9 cellular contexts compared by ENCODE assay signal in the genomic region with DNA sequence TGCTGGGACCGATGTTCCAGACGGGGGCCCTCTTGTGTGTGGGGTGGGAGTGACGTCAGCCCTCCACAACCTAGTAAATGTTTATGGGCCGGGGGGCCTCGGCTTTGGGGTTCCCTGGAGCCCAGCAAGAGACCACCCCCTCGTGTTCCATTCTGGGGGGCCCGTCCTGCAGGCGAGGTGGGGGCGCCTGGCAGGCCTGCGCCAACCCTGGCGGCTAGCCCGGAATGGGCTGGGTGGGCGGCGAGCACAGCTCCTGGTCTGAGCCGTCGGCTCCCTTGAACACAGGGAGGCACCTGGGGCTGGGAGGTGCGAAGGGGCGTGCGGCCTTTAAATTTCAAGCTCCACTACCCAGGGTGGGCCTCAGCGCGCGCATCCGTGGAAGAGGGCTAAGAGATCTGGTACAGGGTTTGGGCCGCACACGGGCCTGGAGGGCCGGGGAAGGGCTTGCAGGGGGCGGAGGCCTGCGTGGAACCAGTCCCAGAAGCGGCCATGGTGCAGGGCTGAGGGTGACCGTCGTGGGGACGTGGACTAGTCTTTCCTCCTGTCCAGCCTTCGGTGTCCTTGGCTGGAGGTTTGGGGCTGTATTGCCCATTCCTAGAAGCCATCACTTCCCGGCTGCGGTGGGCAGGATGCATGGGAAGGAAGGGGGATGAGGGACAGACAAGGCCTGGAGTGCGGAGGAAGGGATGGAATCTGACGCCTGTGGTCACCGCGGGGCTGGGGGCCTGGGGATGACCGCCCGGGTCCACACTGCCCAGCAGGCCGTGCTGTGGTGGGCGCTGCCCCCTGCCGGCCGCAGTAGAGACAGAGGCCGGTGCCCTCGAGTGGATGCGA. TPM values are rescaled to one million over a fixed set of nuclear protein-coding genes. Genes with fewer than 3 reads are reported as not detected.
DNase-seq lines count a peak whose midpoint lies in the region; ATAC-seq, FAIRE-seq and TF ChIP-seq lines count a peak whose summit lies in the region.
"Had no signal": no experiment of that assay in that cellular context is flagged by ENCODE, and none has a peak within 500 bp of the region (broad histone marks: within the 10 kb centered on the region; RNA-seq: fewer than 3 reads in every experiment).

No MANE protein-coding gene starts in this region.

- in situ Hi-C loops in HepG2 (cut with HindIII; ENCODE audit: extremely low pct_ligation_motif_present, low pct_unique_long_range_greater_than_20kb), result loop anchor here (5.0 kb wide), 2 partner anchors 55 to 85 kb away; a partner anchor contains a TSS

- intact Hi-C loops in HepG2 (cut with micrococcal nuclease; ENCODE audit: unreplicated experiment), result loop anchor here (1.0 to 2.0 kb wide), 3 partner anchors 21 to 88 kb away; a partner anchor contains a TSS

- no peak overlapping the region for H3K4me3 Mint-ChIP-seq in brain

- no peaks in the 10 kb centered on the region for H3K79me2 ChIP-seq in HepG2 (ENCODE audit: insufficient read depth, low read length)

- no TSS peak for BruUV-seq in HepG2 (replicated peaks; lab: Mats Ljungman, UMichigan)

- H3K27ac ChIP-seq in HepG2 (ENCODE audit: extremely low read length, insufficient read depth, low read length), result no peak overlapping the region

- peaks cover 44% of the 10 kb centered on the region for H3K4me1 ChIP-seq in HepG2 (ENCODE audit: insufficient read depth, low read length)

- peaks cover 4% of the 10 kb centered on the region for H3K4me1 Mint-ChIP-seq in brain

- H3K9ac ChIP-seq in HepG2 (ENCODE audit: insufficient read depth, low read depth, low read length), result 0 out of 2 replicates have a peak overlapping the region, but pooled peaks have one; percentile 17

- peaks cover 4% of the 10 kb centered on the region for H3K36me3 Mint-ChIP-seq in brain

- 55% methylated on average over 13 of the region's 48 CpGs for WGBS in HepG2 (ENCODE audit: low lambda C conversion rate)

- peak overlapping the region; percentile 40; the same call in 1 of the 2 replicates for H3K4me2 ChIP-seq in HepG2 (ENCODE audit: low read depth, low read length)

- CTCF ChIA-PET in HepG2 (lab: Yijun Ruan, JAX; ENCODE audit: low intra/inter-chr PET ratio, low total read pairs), result interaction anchor here (1.4 to 3.9 kb wide), 3 partner anchors 69 to 98 kb away, joined by 4 to 71 read pairs (median 5); a partner anchor contains a TSS

- POLR2A ChIA-PET in HepG2 (lab: Yijun Ruan, JAX), result interaction anchor here (1.1 to 2.6 kb wide), 5 partner anchors 12 to 88 kb away, joined by 3 to 9 read pairs (median 7); a partner anchor contains a TSS

- H3K4me3 ChIP-seq in LNCaP clone FGC (ENCODE audit: low read depth, low read length) (no peak overlapping the region), HepG2 (replicated peaks in 1 of 3; ENCODE audit: insufficient read depth in 1 of 3, low read depth in 2 of 3, low read length in 3 of 3) (peak overlapping the region in 1 of 3 experiments; percentile 14; a peak in 1 of 6 replicates)

- TF ChIP-seq RAD21 in HepG2 (CRISPR knock-in tag; IDR thresholded peaks at IDR 0.05), result peak; percentile 98

- TF ChIP-seq POLR2A in HepG2 (IDR thresholded peaks at IDR 0.05; ENCODE audit: insufficient read depth in 1 of 2, low read depth in 2 of 2, low read length in 2 of 2), result peak in 1 of 2 experiments; percentile 68; a peak in 2 of 4 replicates

- peaks cover 0 to 4% (median 0%) of the 10 kb centered on the region in 5 experiments for H3K9me3 Mint-ChIP-seq in brain

- no peaks in the 10 kb centered on the region for H4K20me1 ChIP-seq in HepG2 (ENCODE audit: insufficient read depth, low read length)

- H3K27me3 ChIP-seq in HepG2 (ENCODE audit: control insufficient read depth in 1 of 2, insufficient read depth in 2 of 2, low read length in 2 of 2), result no peaks in the 10 kb centered on the region

- TF ChIP-seq CTCF in LNCaP clone FGC (IDR thresholded peaks at IDR 0.05; ENCODE audit: control insufficient read depth, extremely low read depth, insufficient read depth) (peak; percentile 66), brain (conservative IDR thresholded peaks at IDR 0.05) (peak; percentile 81 to 88), HepG2 (CRISPR knock-in tag; IDR thresholded peaks at IDR 0.05) (peak; percentile 98)

- peak; percentile 81 for ATAC-seq in HepG2
- no peak for ATAC-seq in GM18867 (IDR thresholded peaks at IDR 0.05; ENCODE audit: unreplicated experiment)

- no peak for TF ChIP-seq EP300 in HepG2 (IDR thresholded peaks at IDR 0.05; ENCODE audit: low read depth in 2 of 2, low read length in 2 of 2)
- TF ChIP-seq EP300 in HepG2 (CRISPR knock-in tag; IDR thresholded peaks at IDR 0.05; ENCODE audit: borderline replicate concordance), result no peak

- H3K9me3 ChIP-seq in HepG2 (ENCODE audit: low read length), result no peaks in the 10 kb centered on the region

- H2AFZ ChIP-seq in HepG2 (ENCODE audit: low read length), result no peak overlapping the region

- H3K27me3 Mint-ChIP-seq in brain, result no peaks in the 10 kb centered on the region

- peak; percentile 60 for FAIRE-seq in HepG2 (lab: Jason Lieb, UNC)
- FAIRE-seq: A204.1 had no signal

- peak overlapping the region in 1 of 5 experiments; percentile 51 for H3K27ac Mint-ChIP-seq in brain

- DNase-seq in DMS 273 (lab: John Stamatoyannopoulos, UW; ENCODE audit: unreplicated experiment) (peak; percentile 63), DMS 273 treated with DMSO at 0.1 percent for 48 hours (lab: John Stamatoyannopoulos, UW) (no peak), LNCaP clone FGC (ENCODE audit: low read depth) (no peak), HepG2 (ENCODE audit: low spot score) (no peak), GM19240 (ENCODE audit: insufficient read length, low spot score) (no peak), globus pallidus (ENCODE audit: low spot score) (no peak)

- peaks cover 7 to 25% of the 10 kb centered on the region in 2 experiments; a peak in 4 of 5 replicates for H3K36me3 ChIP-seq in HepG2 (replicated peaks in 1 of 2; ENCODE audit: control insufficient read depth in 1 of 2, insufficient read depth in 2 of 2, low read length in 2 of 2)

RNA-seq across cellular contexts. Expression of a gene that starts 11.4 kb away (rescaled TPM):
- polyA plus RNA-seq in brain (ENCODE audit: insufficient read depth, low read depth, low replicate concordance) (691 TPM), HepG2 (2011; rRNA removed) (286 and 302 TPM in 2 replicates)
- total RNA-seq in HepG2 (2016; rRNA removed; fragmentation: Illumina TruSeq; extraction: Trizol), result 378 and 396 TPM in 2 replicates
- total RNA-seq in HepG2 (2016; cell fraction: cytosol; rRNA removed; fragmentation: Illumina TruSeq; extraction: Trizol; ENCODE audit: low read depth), result 206 and 277 TPM in 2 replicates
- total RNA-seq in HepG2 (2016; cell fraction: insoluble cytoplasmic fraction; rRNA removed; fragmentation: Illumina TruSeq; extraction: Trizol), result 384 and 456 TPM in 2 replicates
- 192 and 280 TPM in 2 replicates for total RNA-seq in HepG2 (2016; cell fraction: membrane; rRNA removed; fragmentation: Illumina TruSeq; extraction: Trizol)
- 124 and 130 TPM in 2 replicates for total RNA-seq in HepG2 (2016; cell fraction: nucleus; rRNA removed; fragmentation: Illumina TruSeq; extraction: Trizol)
- 407 and 879 TPM in 2 replicates for polyA plus RNA-seq in HepG2 (2011; cell fraction: cytosol; rRNA removed)
- 341 and 384 TPM in 2 replicates for polyA plus RNA-seq in HepG2 (2011; cell fraction: nucleus; rRNA removed)
- 182 and 188 TPM in 2 replicates for polyA plus RNA-seq in HepG2 (2012)
- 245 and 314 TPM in 2 replicates for polyA plus RNA-seq in HepG2 (2016; cell fraction: cytosol; fragmentation: Illumina TruSeq; extraction: Trizol; ENCODE audit: low read depth)
- polyA plus RNA-seq in HepG2 (2016; cell fraction: insoluble cytoplasmic fraction; fragmentation: Illumina TruSeq; extraction: Trizol; ENCODE audit: low read depth), result 420 and 459 TPM in 2 replicates
- polyA plus RNA-seq in HepG2 (2016; cell fraction: membrane; fragmentation: Illumina TruSeq; extraction: Trizol; ENCODE audit: low read depth), result 204 and 246 TPM in 2 replicates
- polyA plus RNA-seq in HepG2 (2016; cell fraction: nucleus; fragmentation: Illumina TruSeq; extraction: Trizol; ENCODE audit: insufficient read depth, low read depth), result 232 and 235 TPM in 2 replicates
- 32.1 and 88.3 TPM in 2 replicates for polyA minus RNA-seq in HepG2 (2011; rRNA and poly(A)+ RNA removed; ENCODE audit: low replicate concordance)
- polyA minus RNA-seq in HepG2 (2011; cell fraction: cytosol; rRNA and poly(A)+ RNA removed), result 38.6 and 41.0 TPM in 2 replicates
- 16.5 and 21.2 TPM in 2 replicates for polyA minus RNA-seq in HepG2 (2011; cell fraction: nucleus; rRNA and poly(A)+ RNA removed)

RNA-seq across cellular contexts. Expression of a gene that starts 12.5 kb away (rescaled TPM):
- polyA plus RNA-seq in brain (ENCODE audit: insufficient read depth, low read depth, low replicate concordance) (4.6 TPM), HepG2 (2011; rRNA removed) (2.4 and 3.1 TPM in 2 replicates)
- total RNA-seq in HepG2 (2016; rRNA removed; fragmentation: Illumina TruSeq; extraction: Trizol), result 1.2 and 2.4 TPM in 2 replicates
- total RNA-seq in HepG2 (2016; cell fraction: cytosol; rRNA removed; fragmentation: Illumina TruSeq; extraction: Trizol; ENCODE audit: low read depth), result 1.2 and 2.0 TPM in 2 replicates
- total RNA-seq in HepG2 (2016; cell fraction: insoluble cytoplasmic fraction; rRNA removed; fragmentation: Illumina TruSeq; extraction: Trizol), result 1.1 and 2.6 TPM in 2 replicates
- 1.6 and 2.0 TPM in 2 replicates for total RNA-seq in HepG2 (2016; cell fraction: membrane; rRNA removed; fragmentation: Illumina TruSeq; extraction: Trizol)
- 2.4 and 2.8 TPM in 2 replicates for total RNA-seq in HepG2 (2016; cell fraction: nucleus; rRNA removed; fragmentation: Illumina TruSeq; extraction: Trizol)
- polyA plus RNA-seq in HepG2 (2011; cell fraction: cytosol; rRNA removed), result 1.3 and 1.9 TPM in 2 replicates
- polyA plus RNA-seq in HepG2 (2011; cell fraction: nucleus; rRNA removed), result 12.9 and 13.7 TPM in 2 replicates
- 0.61 and 1.0 TPM in 2 replicates for polyA plus RNA-seq in HepG2 (2012)
- 0.49 and 0.65 TPM in 2 replicates for polyA plus RNA-seq in HepG2 (2016; cell fraction: cytosol; fragmentation: Illumina TruSeq; extraction: Trizol; ENCODE audit: low read depth)
- polyA plus RNA-seq in HepG2 (2016; cell fraction: insoluble cytoplasmic fraction; fragmentation: Illumina TruSeq; extraction: Trizol; ENCODE audit: low read depth), result 0.78 and 1.4 TPM in 2 replicates
- 0.82 and 0.91 TPM in 2 replicates for polyA plus RNA-seq in HepG2 (2016; cell fraction: membrane; fragmentation: Illumina TruSeq; extraction: Trizol; ENCODE audit: low read depth)
- polyA plus RNA-seq in HepG2 (2016; cell fraction: nucleus; fragmentation: Illumina TruSeq; extraction: Trizol; ENCODE audit: insufficient read depth, low read depth), result 4.8 and 5.0 TPM in 2 replicates
- 0.33 and 2.8 TPM in 2 replicates for polyA minus RNA-seq in HepG2 (2011; rRNA and poly(A)+ RNA removed; ENCODE audit: low replicate concordance)
- 0.59 and 1.2 TPM in 2 replicates for polyA minus RNA-seq in HepG2 (2011; cell fraction: cytosol; rRNA and poly(A)+ RNA removed)
- 3.7 and 4.2 TPM in 2 replicates for polyA minus RNA-seq in HepG2 (2011; cell fraction: nucleus; rRNA and poly(A)+ RNA removed)

RNA-seq across cellular contexts. Expression of a gene that starts 21.8 kb away (rescaled TPM):
- not detected for polyA plus RNA-seq in brain (ENCODE audit: insufficient read depth, low read depth, low replicate concordance)
- not detected in 2 replicates for total RNA-seq in HepG2 (2016; rRNA removed; fragmentation: Illumina TruSeq; extraction: Trizol)
- not detected in 2 replicates for total RNA-seq in HepG2 (2016; cell fraction: cytosol; rRNA removed; fragmentation: Illumina TruSeq; extraction: Trizol; ENCODE audit: low read depth)
- not detected in 2 replicates for total RNA-seq in HepG2 (2016; cell fraction: insoluble cytoplasmic fraction; rRNA removed; fragmentation: Illumina TruSeq; extraction: Trizol)
- total RNA-seq in HepG2 (2016; cell fraction: membrane; rRNA removed; fragmentation: Illumina TruSeq; extraction: Trizol), result not detected in 2 replicates
- not detected in 2 replicates for total RNA-seq in HepG2 (2016; cell fraction: nucleus; rRNA removed; fragmentation: Illumina TruSeq; extraction: Trizol)
- polyA plus RNA-seq in HepG2 (2011; rRNA removed), result 0.03 and 0.10 TPM in 2 replicates
- polyA plus RNA-seq in HepG2 (2011; cell fraction: cytosol; rRNA removed), result 0.03 and 0.05 TPM in 2 replicates
- polyA plus RNA-seq in HepG2 (2011; cell fraction: nucleus; rRNA removed), result 0.45 and 0.69 TPM in 2 replicates
- polyA plus RNA-seq in HepG2 (2012), result 0.35 TPM in 1 of 2 replicates, not detected in the other
- polyA plus RNA-seq in HepG2 (2016; cell fraction: cytosol; fragmentation: Illumina TruSeq; extraction: Trizol; ENCODE audit: low read depth), result not detected in 2 replicates
- not detected in 2 replicates for polyA plus RNA-seq in HepG2 (2016; cell fraction: insoluble cytoplasmic fraction; fragmentation: Illumina TruSeq; extraction: Trizol; ENCODE audit: low read depth)
- not detected in 2 replicates for polyA plus RNA-seq in HepG2 (2016; cell fraction: membrane; fragmentation: Illumina TruSeq; extraction: Trizol; ENCODE audit: low read depth)
- polyA plus RNA-seq in HepG2 (2016; cell fraction: nucleus; fragmentation: Illumina TruSeq; extraction: Trizol; ENCODE audit: insufficient read depth, low read depth), result 0.32 TPM in 1 of 2 replicates, not detected in the other
- 0.08 and 0.14 TPM in 2 replicates for polyA minus RNA-seq in HepG2 (2011; rRNA and poly(A)+ RNA removed; ENCODE audit: low replicate concordance)
- not detected in 2 replicates for polyA minus RNA-seq in HepG2 (2011; cell fraction: cytosol; rRNA and poly(A)+ RNA removed)
- polyA minus RNA-seq in HepG2 (2011; cell fraction: nucleus; rRNA and poly(A)+ RNA removed), result 1.1 and 1.4 TPM in 2 replicates

RNA-seq across cellular contexts. Expression of a gene that starts 21.9 kb away (rescaled TPM):
- polyA plus RNA-seq in brain (ENCODE audit: insufficient read depth, low read depth, low replicate concordance) (43.6 TPM), HepG2 (2011; rRNA removed) (3.1 and 4.5 TPM in 2 replicates)
- 1.7 and 3.1 TPM in 2 replicates for total RNA-seq in HepG2 (2016; rRNA removed; fragmentation: Illumina TruSeq; extraction: Trizol)
- 0.40 and 0.53 TPM in 2 replicates for total RNA-seq in HepG2 (2016; cell fraction: cytosol; rRNA removed; fragmentation: Illumina TruSeq; extraction: Trizol; ENCODE audit: low read depth)
- 1.1 and 3.0 TPM in 2 replicates for total RNA-seq in HepG2 (2016; cell fraction: insoluble cytoplasmic fraction; rRNA removed; fragmentation: Illumina TruSeq; extraction: Trizol)
- total RNA-seq in HepG2 (2016; cell fraction: membrane; rRNA removed; fragmentation: Illumina TruSeq; extraction: Trizol), result 1.2 and 1.4 TPM in 2 replicates
- 2.6 and 2.9 TPM in 2 replicates for total RNA-seq in HepG2 (2016; cell fraction: nucleus; rRNA removed; fragmentation: Illumina TruSeq; extraction: Trizol)
- polyA plus RNA-seq in HepG2 (2011; cell fraction: cytosol; rRNA removed), result 2.9 and 3.5 TPM in 2 replicates
- polyA plus RNA-seq in HepG2 (2011; cell fraction: nucleus; rRNA removed), result 19.5 and 22.9 TPM in 2 replicates
- 1.8 and 1.9 TPM in 2 replicates for polyA plus RNA-seq in HepG2 (2012)
- polyA plus RNA-seq in HepG2 (2016; cell fraction: cytosol; fragmentation: Illumina TruSeq; extraction: Trizol; ENCODE audit: low read depth), result 0.40 and 0.43 TPM in 2 replicates
- 1.1 and 1.4 TPM in 2 replicates for polyA plus RNA-seq in HepG2 (2016; cell fraction: insoluble cytoplasmic fraction; fragmentation: Illumina TruSeq; extraction: Trizol; ENCODE audit: low read depth)
- polyA plus RNA-seq in HepG2 (2016; cell fraction: membrane; fragmentation: Illumina TruSeq; extraction: Trizol; ENCODE audit: low read depth), result 0.61 and 0.87 TPM in 2 replicates
- 10.1 and 13.8 TPM in 2 replicates for polyA plus RNA-seq in HepG2 (2016; cell fraction: nucleus; fragmentation: Illumina TruSeq; extraction: Trizol; ENCODE audit: insufficient read depth, low read depth)
- polyA minus RNA-seq in HepG2 (2011; rRNA and poly(A)+ RNA removed; ENCODE audit: low replicate concordance), result 0.28 and 3.1 TPM in 2 replicates
- polyA minus RNA-seq in HepG2 (2011; cell fraction: cytosol; rRNA and poly(A)+ RNA removed), result 0.40 and 1.1 TPM in 2 replicates
- 3.0 and 3.1 TPM in 2 replicates for polyA minus RNA-seq in HepG2 (2011; cell fraction: nucleus; rRNA and poly(A)+ RNA removed)

RNA-seq across cellular contexts. Expression of a gene that starts 40.9 kb away (rescaled TPM):
- polyA plus RNA-seq in brain (ENCODE audit: insufficient read depth, low read depth, low replicate concordance), result 0.29 TPM
- total RNA-seq in HepG2 (2016; rRNA removed; fragmentation: Illumina TruSeq; extraction: Trizol), result 0.20 and 0.53 TPM in 2 replicates
- total RNA-seq in HepG2 (2016; cell fraction: cytosol; rRNA removed; fragmentation: Illumina TruSeq; extraction: Trizol; ENCODE audit: low read depth), result 0.10 TPM in 1 of 2 replicates, not detected in the other
- 0.39 TPM in 1 of 2 replicates, not detected in the other for total RNA-seq in HepG2 (2016; cell fraction: insoluble cytoplasmic fraction; rRNA removed; fragmentation: Illumina TruSeq; extraction: Trizol)
- total RNA-seq in HepG2 (2016; cell fraction: membrane; rRNA removed; fragmentation: Illumina TruSeq; extraction: Trizol), result 0.14 and 0.15 TPM in 2 replicates
- total RNA-seq in HepG2 (2016; cell fraction: nucleus; rRNA removed; fragmentation: Illumina TruSeq; extraction: Trizol), result 0.34 TPM in 1 of 2 replicates, not detected in the other
- polyA plus RNA-seq in HepG2 (2011; rRNA removed), result 1.1 and 1.6 TPM in 2 replicates
- 0.74 and 0.86 TPM in 2 replicates for polyA plus RNA-seq in HepG2 (2011; cell fraction: cytosol; rRNA removed)
- polyA plus RNA-seq in HepG2 (2011; cell fraction: nucleus; rRNA removed), result 0.96 and 1.5 TPM in 2 replicates
- polyA plus RNA-seq in HepG2 (2012), result 0.52 and 2.4 TPM in 2 replicates
- 0.07 TPM in 1 of 2 replicates, not detected in the other for polyA plus RNA-seq in HepG2 (2016; cell fraction: cytosol; fragmentation: Illumina TruSeq; extraction: Trizol; ENCODE audit: low read depth)
- 0.12 and 0.23 TPM in 2 replicates for polyA plus RNA-seq in HepG2 (2016; cell fraction: insoluble cytoplasmic fraction; fragmentation: Illumina TruSeq; extraction: Trizol; ENCODE audit: low read depth)
- 0.17 TPM in 1 of 2 replicates, not detected in the other for polyA plus RNA-seq in HepG2 (2016; cell fraction: membrane; fragmentation: Illumina TruSeq; extraction: Trizol; ENCODE audit: low read depth)
- 0.57 and 0.83 TPM in 2 replicates for polyA plus RNA-seq in HepG2 (2016; cell fraction: nucleus; fragmentation: Illumina TruSeq; extraction: Trizol; ENCODE audit: insufficient read depth, low read depth)
- 0.80 TPM in 1 of 2 replicates, not detected in the other for polyA minus RNA-seq in HepG2 (2011; rRNA and poly(A)+ RNA removed; ENCODE audit: low replicate concordance)
- 0.69 TPM in 1 of 2 replicates, not detected in the other for polyA minus RNA-seq in HepG2 (2011; cell fraction: cytosol; rRNA and poly(A)+ RNA removed)
- polyA minus RNA-seq in HepG2 (2011; cell fraction: nucleus; rRNA and poly(A)+ RNA removed), result 0.26 and 2.9 TPM in 2 replicates
